Comparison of ENCODE assay signal across 8 cellular contexts in the genomic region with DNA sequence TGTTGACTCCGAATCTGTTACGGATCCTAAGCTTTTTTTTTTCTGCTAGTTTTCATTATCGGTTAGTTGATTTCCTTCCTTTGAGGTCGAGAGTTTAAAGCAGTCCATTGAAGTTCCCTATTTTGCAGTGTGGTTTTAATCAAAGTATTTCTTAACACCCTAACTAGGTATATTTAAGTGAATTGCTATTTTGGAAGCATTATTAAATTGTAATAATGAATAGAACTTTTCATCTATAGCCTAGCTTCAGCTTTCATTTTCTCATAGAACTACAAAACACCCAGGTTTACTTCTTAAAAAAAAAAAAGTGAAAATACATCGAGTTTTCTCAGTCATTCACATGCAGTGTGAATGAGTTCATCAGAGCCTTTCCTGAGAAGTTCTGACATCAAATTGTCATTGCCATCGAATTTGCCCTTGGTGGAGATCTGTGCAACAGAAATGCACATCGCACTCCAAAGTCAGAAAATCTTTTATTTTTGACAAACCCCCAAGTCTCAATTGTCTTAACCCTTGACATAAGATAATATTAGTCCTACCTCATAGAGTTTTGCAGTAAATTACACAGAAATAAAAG. TPM values are rescaled to one million over a fixed set of nuclear protein-coding genes. Genes with fewer than 3 reads are reported as not detected.
A peak's percentile ranks its signal among the peaks of the same experiment; 100 is the strongest.
DNase-seq lines count a peak whose midpoint lies in the region; ATAC-seq, FAIRE-seq and TF ChIP-seq lines count a peak whose summit lies in the region.

No MANE protein-coding gene starts in this region.

- peaks cover 10% of the 10 kb centered on the region for H3K4me1 ChIP-seq in cardiac muscle cell (ENCODE audit: low read depth)
- peaks cover 0 to 23% (median 12%) of the 10 kb centered on the region in 4 donors for H3K4me1 ChIP-seq in Peyer's patch
- H3K4me1 ChIP-seq in endothelial cell of umbilical vein (ENCODE audit: control insufficient read depth, extremely low read depth, insufficient read depth, low read length) = peaks cover 32% of the 10 kb centered on the region
- no peaks in the 10 kb centered on the region for H3K4me1 ChIP-seq in prostate gland (replicated peaks)

- no peak for ATAC-seq in HG03521 (IDR thresholded peaks at IDR 0.05; ENCODE audit: unreplicated experiment)

- peak overlapping the region; percentile 90 for H3K4me2 ChIP-seq in endothelial cell of umbilical vein (ENCODE audit: insufficient read depth, low read length)

- POLR2A ChIA-PET in endothelial cell of umbilical vein (lab: Charles Lee) = no interaction called here

- H2AFZ ChIP-seq in endothelial cell of umbilical vein (ENCODE audit: low read depth, low read length) = peak overlapping the region; percentile 8

- H3K9ac ChIP-seq in endothelial cell of umbilical vein (replicated peaks; ENCODE audit: extremely low read depth, insufficient read depth, low read length) = peak overlapping the region; percentile 76

- no peaks in the 10 kb centered on the region for H3K9me1 ChIP-seq in endothelial cell of umbilical vein (replicated peaks; ENCODE audit: control insufficient read depth, extremely low read depth, insufficient read depth, low read length)

- H3K27me3 ChIP-seq in cardiac muscle cell (peaks cover 7% of the 10 kb centered on the region), Peyer's patch (no peaks in the 10 kb centered on the region), endothelial cell of umbilical vein (ENCODE audit: control insufficient read depth in 2 of 2, insufficient read depth in 2 of 2, low read length in 2 of 2) (peaks cover 0 to 1% of the 10 kb centered on the region in 2 experiments), prostate gland (replicated peaks; ENCODE audit: insufficient read depth) (no peaks in the 10 kb centered on the region)

- H3K79me2 ChIP-seq in endothelial cell of umbilical vein (ENCODE audit: control insufficient read depth, insufficient read depth, low read length) = peaks cover 39% of the 10 kb centered on the region

- intact Hi-C loops in cardiac septum (cut with DNase I) = loop anchor here (5.0 kb wide), 1 partner anchor 493 kb away; a partner anchor contains a TSS
- intact Hi-C loops in endothelial cell of umbilical vein (cut with micrococcal nuclease) = loop anchor here (1.0 to 5.0 kb wide), 4 partner anchors 16 to 1597 kb away; a partner anchor contains a TSS
- intact Hi-C loops in prostate gland (cut with DNase I) = loop anchor here (10.0 kb wide), 1 partner anchor 636 kb away; a partner anchor contains a TSS

- H3K4me3 ChIP-seq in cardiac muscle cell = peak overlapping the region; percentile 60
- H3K4me3 ChIP-seq in Peyer's patch = peak overlapping the region; percentile 81 to 99 (median 96)
- peak overlapping the region; percentile 37 to 79 (median 50) for H3K4me3 ChIP-seq in endothelial cell of umbilical vein (replicated peaks in 1 of 3; ENCODE audit: insufficient read depth in 1 of 3, low read depth in 1 of 3, low read length in 3 of 3)
- peak overlapping the region; percentile 80 to 91 for H3K4me3 ChIP-seq in prostate gland

- no peaks in the 10 kb centered on the region for H3K36me3 ChIP-seq in cardiac muscle cell
- no peaks in the 10 kb centered on the region for H3K36me3 ChIP-seq in Peyer's patch
- no peaks in the 10 kb centered on the region for H3K36me3 ChIP-seq in endothelial cell of umbilical vein (ENCODE audit: control insufficient read depth in 2 of 2, extremely low read depth in 1 of 2, insufficient read depth in 2 of 2, low read length in 2 of 2)
- H3K36me3 ChIP-seq in prostate gland = no peaks in the 10 kb centered on the region

- peaks cover 4% of the 10 kb centered on the region for H4K20me1 ChIP-seq in endothelial cell of umbilical vein (replicated peaks; ENCODE audit: control insufficient read depth, extremely low read depth, insufficient read depth, low read length)

- BruUV-seq in endothelial cell of umbilical vein (replicated peaks; lab: Mats Ljungman, UMichigan) = no TSS peak

- no peak for FAIRE-seq in endothelial cell of umbilical vein (lab: Jason Lieb, UNC)

- CTCF ChIA-PET in endothelial cell of umbilical vein (lab: Charles Lee) = interaction anchor here (0.9 to 4.8 kb wide), 8 partner anchors 12 to 696 kb away, joined by 3 to 31 read pairs (median 4); no protein-coding TSS in a partner anchor

- H3K9me3 ChIP-seq in cardiac muscle cell (ENCODE audit: low read depth) (no peaks in the 10 kb centered on the region), Peyer's patch (no peaks in the 10 kb centered on the region), endothelial cell of umbilical vein (replicated peaks; ENCODE audit: control insufficient read depth, insufficient read depth, low read length) (no peaks in the 10 kb centered on the region), prostate gland (no peaks in the 10 kb centered on the region)

- TF ChIP-seq CTCF in cardiac muscle cell (IDR thresholded peaks at IDR 0.05; ENCODE audit: low read depth, low read length) = no peak
- TF ChIP-seq CTCF in Peyer's patch (IDR thresholded peaks at IDR 0.05) = no peak
- TF ChIP-seq CTCF in endothelial cell of umbilical vein (IDR thresholded peaks at IDR 0.05; ENCODE audit: extremely low read depth in 1 of 2, insufficient read depth in 1 of 2, low read depth in 1 of 2, low read length in 2 of 2) = no peak
- TF ChIP-seq CTCF in prostate gland (IDR thresholded peaks at IDR 0.05) = no peak

- DNase-seq in cardiac muscle cell (ENCODE audit: low read depth in 1 of 2, low spot score in 1 of 2) (no peak), cardiac septum (ENCODE audit: low spot score) (no peak), Peyer's patch (no peak), endothelial cell of umbilical vein (ENCODE audit: low read depth, low spot score) (no peak), prostate gland (ENCODE audit: low spot score) (no peak), hepatic stellate cell (ENCODE audit: low spot score) (no peak), LoVo (ENCODE audit: low spot score) (no peak)

- WGBS in prostate gland = 30% methylated on average over 7 of the region's 7 CpGs

- dilution Hi-C loops in endothelial cell of umbilical vein (cut with MboI; ENCODE audit: extremely low pct_ligation_motif_present, low sequenced_read_pairs) = no loop called here

- no peak for TF ChIP-seq POLR2A in Peyer's patch (IDR thresholded peaks at IDR 0.05)
- TF ChIP-seq POLR2A in endothelial cell of umbilical vein (IDR thresholded peaks at IDR 0.05; ENCODE audit: low read depth, low read length) = no peak
- TF ChIP-seq POLR2A in prostate gland (IDR thresholded peaks at IDR 0.05) = no peak

- H3K27ac ChIP-seq in cardiac muscle cell = no peak overlapping the region
- peak overlapping the region; percentile 89 to 98 (median 98) for H3K27ac ChIP-seq in Peyer's patch
- peak overlapping the region; percentile 75 for H3K27ac ChIP-seq in endothelial cell of umbilical vein (ENCODE audit: insufficient read depth, low read depth, low read length)
- peak overlapping the region; percentile 89 to 92 for H3K27ac ChIP-seq in prostate gland

TF ChIP-seq in endothelial cell of umbilical vein, 7 proteins besides CTCF, POLR2A, EP300 and RAD21:
- TF ChIP-seq MYC (IDR thresholded peaks at IDR 0.05; ENCODE audit: low read depth, low read length) (no peak), JUN (IDR thresholded peaks at IDR 0.05; ENCODE audit: borderline replicate concordance, insufficient read depth, insufficient read length, low read depth) (peak; percentile 5), GATA2 (IDR thresholded peaks at IDR 0.05; ENCODE audit: insufficient read depth, insufficient read length, low read depth, low read length) (no peak), FOS (IDR thresholded peaks at IDR 0.05; ENCODE audit: borderline replicate concordance, insufficient read depth, low read length) (peak; percentile 2)
TF ChIP-seq in endothelial cell of umbilical vein: peak in this region for 2.

RNA-seq across cellular contexts. Expression of a gene that starts 1.1 kb away (rescaled TPM):
- 11.1 and 22.0 TPM in 2 replicates for total RNA-seq in cardiac muscle cell
- 27.0 and 32.7 TPM in 2 replicates for polyA plus RNA-seq in cardiac muscle cell
- 13.7 TPM for total RNA-seq in cardiac septum
- 10 to 100 TPM; 36.3 to 75.1 (median 45.1) TPM for total RNA-seq in Peyer's patch
- 107 and 119 TPM in 2 replicates for total RNA-seq in endothelial cell of umbilical vein
- 49.9 and 53.9 TPM in 2 replicates for polyA plus RNA-seq in endothelial cell of umbilical vein
- polyA plus RNA-seq in endothelial cell of umbilical vein (2011; cell fraction: cytosol; rRNA removed) = 31.6 and 32.5 TPM in 2 replicates
- polyA plus RNA-seq in endothelial cell of umbilical vein (2011; cell fraction: nucleus; rRNA removed) = 61.2 and 66.7 TPM in 2 replicates
- 28.3 and 55.2 TPM in 2 replicates for polyA plus RNA-seq in endothelial cell of umbilical vein (2012)
- 83.4 and 86.8 TPM in 2 replicates for polyA minus RNA-seq in endothelial cell of umbilical vein
- polyA minus RNA-seq in endothelial cell of umbilical vein (2011; cell fraction: cytosol; rRNA and poly(A)+ RNA removed) = 25.3 TPM
- polyA minus RNA-seq in endothelial cell of umbilical vein (2011; cell fraction: nucleus; rRNA and poly(A)+ RNA removed) = 53.2 and 76.4 TPM in 2 replicates
- 10 to 100 TPM; 28.7 to 36.4 TPM for total RNA-seq in prostate gland
